Comparison of ENCODE assay signal across 8 cellular contexts in the genomic region with DNA sequence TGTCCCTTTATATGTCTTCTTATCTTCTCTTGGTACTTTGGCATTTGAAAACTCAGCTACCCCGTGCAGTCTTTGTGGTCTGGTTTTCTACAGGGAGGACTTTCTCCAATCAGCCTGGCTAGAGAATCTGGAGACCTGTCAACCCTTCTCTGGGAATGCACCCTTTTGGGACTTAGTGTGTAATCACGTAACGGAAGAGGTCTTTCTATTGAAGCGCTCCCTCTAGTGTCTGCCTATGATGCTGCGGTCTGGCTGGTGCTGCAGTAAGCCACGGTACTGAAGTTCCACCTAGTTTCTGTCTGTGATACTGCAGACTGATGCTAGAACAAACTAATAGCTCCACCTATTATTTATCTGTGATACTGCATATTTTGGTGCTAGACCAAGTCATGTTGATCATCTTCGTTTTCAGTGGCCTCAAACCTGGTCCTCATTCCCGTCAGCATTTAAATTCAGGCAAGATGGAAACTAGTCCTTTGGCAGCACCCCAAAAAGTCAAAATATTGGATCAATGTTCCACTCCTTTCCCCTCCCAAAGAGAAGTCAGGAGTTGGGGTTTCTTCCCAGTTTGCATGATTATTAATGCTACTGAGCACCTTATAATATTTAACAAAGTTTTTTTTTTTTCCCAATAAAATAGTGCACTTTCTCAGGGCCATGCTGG. TPM values are rescaled to one million over a fixed set of nuclear protein-coding genes. Genes with fewer than 3 reads are reported as not detected.
DNase-seq lines count a peak whose midpoint lies in the region; ATAC-seq, FAIRE-seq and TF ChIP-seq lines count a peak whose summit lies in the region.

No MANE protein-coding gene starts in this region.

- H3K9me3 Mint-ChIP-seq in activated naive CD4-positive, alpha-beta T cell treated with anti-CD3 and anti-CD28 coated beads, Interleukin-2, amount 10 ng/mL, durations not matched to agents 7 days and 5 days, result peaks cover 1% of the 10 kb centered on the region

- H3K27ac ChIP-seq in SK-N-SH (ENCODE audit: low read depth in 2 of 2, low read length in 1 of 2) (no peak overlapping the region), prostate gland (no peak overlapping the region), ovary (no peak overlapping the region)

- TF ChIP-seq CTCF in SK-N-SH (IDR thresholded peaks at IDR 0.05) (peak; percentile 97), prostate gland (IDR thresholded peaks at IDR 0.05) (peak in 3 of 4 experiments; percentile 68 to 97 (median 90)), ovary (IDR thresholded peaks at IDR 0.05) (no peak)

- H3K36me3 ChIP-seq in SK-N-SH (replicated peaks in 1 of 2; ENCODE audit: control insufficient read depth in 1 of 2, insufficient read depth in 2 of 2, low read length in 1 of 2) (no peaks in the 10 kb centered on the region), prostate gland (no peaks in the 10 kb centered on the region), ovary (no peaks in the 10 kb centered on the region)

- TF ChIP-seq EP300 in SK-N-SH (IDR thresholded peaks at IDR 0.05; ENCODE audit: borderline replicate concordance in 1 of 2, low read depth in 1 of 2, low read length in 1 of 2), result no peak
- no peak for TF ChIP-seq EP300 in ovary (IDR thresholded peaks at IDR 0.05)

- H3K9ac ChIP-seq in SK-N-SH, result no peak overlapping the region

- H3K4me2 ChIP-seq in SK-N-SH, result no peak overlapping the region

- H3K27me3 ChIP-seq in SK-N-SH (ENCODE audit: insufficient read depth) (peaks cover 13% of the 10 kb centered on the region; the same call in 1 of the 2 replicates), prostate gland (replicated peaks; ENCODE audit: insufficient read depth) (no peaks in the 10 kb centered on the region), ovary (no peaks in the 10 kb centered on the region)

- peaks cover 7% of the 10 kb centered on the region for H3K4me1 Mint-ChIP-seq in activated naive CD4-positive, alpha-beta T cell treated with anti-CD3 and anti-CD28 coated beads, Interleukin-2, amount 10 ng/mL, durations not matched to agents 7 days and 5 days

- POLR2A ChIA-PET in SK-N-SH (lab: Yijun Ruan, JAX), result no interaction called here

- H3K4me3 Mint-ChIP-seq in activated naive CD4-positive, alpha-beta T cell treated with anti-CD3 and anti-CD28 coated beads, Interleukin-2, amount 10 ng/mL, durations not matched to agents 7 days and 5 days, result no peak overlapping the region

- H3K36me3 Mint-ChIP-seq in activated naive CD4-positive, alpha-beta T cell treated with anti-CD3 and anti-CD28 coated beads, Interleukin-2, amount 10 ng/mL, durations not matched to agents 7 days and 5 days, result no peaks in the 10 kb centered on the region

- H3F3A ChIP-seq in SK-N-SH (replicated peaks; ENCODE audit: insufficient read depth), result no peaks in the 10 kb centered on the region

- intact Hi-C loops in head of caudate nucleus (cut with DNase I), result no loop called here
- intact Hi-C loops in prostate gland (cut with DNase I), result no loop called here
- intact Hi-C loops in ovary (cut with DNase I), result no loop called here

- H2AFZ ChIP-seq in SK-N-SH (ENCODE audit: low read depth), result no peak overlapping the region

- peak; percentile 89 for FAIRE-seq in GM12891 (lab: Jason Lieb, UNC)

- DNase-seq in GM12891 (ENCODE audit: insufficient read length, low spot score) (peak; percentile 41), NCI-H1105 (lab: John Stamatoyannopoulos, UW) (peak; percentile 77), SK-N-SH (peak; percentile 67), head of caudate nucleus (peak; percentile 42 to 89 (median 72)), prostate gland (ENCODE audit: low spot score) (peak; percentile 71), ovary (no peak)
- peak; percentile 85 for DNase-seq in activated naive CD4-positive, alpha-beta T cell treated with anti-CD3 and anti-CD28 coated beads, Interleukin-2, amount 10 ng/mL, durations not matched to agents 7 days and 5 days

- TF ChIP-seq POLR2A in GM12891 (IDR thresholded peaks at IDR 0.05; ENCODE audit: low read depth, low read length) (no peak), prostate gland (IDR thresholded peaks at IDR 0.05) (no peak), ovary (IDR thresholded peaks at IDR 0.05) (no peak)

- WGBS in SK-N-SH (ENCODE audit: low lambda C conversion rate), result 2% methylated on average over 8 of the region's 8 CpGs
- WGBS in prostate gland, result 3% methylated on average over 8 of the region's 8 CpGs
- WGBS in ovary, 3 donors, result 2 to 4% (median 2%) methylated on average over 8 of the region's 8 CpGs

- H3K4me1 ChIP-seq in SK-N-SH (ENCODE audit: control insufficient read depth in 1 of 2, insufficient read depth in 2 of 2, low read depth in 1 of 2, low read length in 1 of 2), result no peaks in the 10 kb centered on the region
- H3K4me1 ChIP-seq in prostate gland (replicated peaks), result no peaks in the 10 kb centered on the region
- H3K4me1 ChIP-seq in ovary (ENCODE audit: insufficient read depth), result no peaks in the 10 kb centered on the region

- peaks cover 57% of the 10 kb centered on the region for H3K27me3 Mint-ChIP-seq in activated naive CD4-positive, alpha-beta T cell treated with anti-CD3 and anti-CD28 coated beads, Interleukin-2, amount 10 ng/mL, durations not matched to agents 7 days and 5 days

- no peaks in the 10 kb centered on the region for H3K79me2 ChIP-seq in SK-N-SH (ENCODE audit: insufficient read depth)

- CTCF ChIA-PET in SK-N-SH (lab: Yijun Ruan, JAX), result interaction anchor here (0.6 to 3.8 kb wide), 36 partner anchors 8 to 298 kb away, joined by 3 to 31 read pairs (median 4); a partner anchor contains a TSS
- CTCF ChIA-PET in activated naive CD4-positive, alpha-beta T cell treated with anti-CD3 and anti-CD28 coated beads, Interleukin-2, amount 10 ng/mL, durations not matched to agents 7 days and 5 days (lab: Charles Lee), result interaction anchor here (0.5 to 8.9 kb wide), 53 partner anchors 9 to 547 kb away, joined by 3 to 76 read pairs (median 3); a partner anchor contains a TSS

- no peaks in the 10 kb centered on the region for H4K20me1 ChIP-seq in SK-N-SH (ENCODE audit: insufficient read depth)

- peak; percentile 76 for TF ChIP-seq RAD21 in SK-N-SH (IDR thresholded peaks at IDR 0.05; ENCODE audit: low read length)

- H3K27ac Mint-ChIP-seq in activated naive CD4-positive, alpha-beta T cell treated with anti-CD3 and anti-CD28 coated beads, Interleukin-2, amount 10 ng/mL, durations not matched to agents 7 days and 5 days, result no peak overlapping the region

- no peaks in the 10 kb centered on the region for H3K9me3 ChIP-seq in SK-N-SH
- H3K9me3 ChIP-seq in prostate gland, result no peaks in the 10 kb centered on the region
- no peaks in the 10 kb centered on the region for H3K9me3 ChIP-seq in ovary

- no peaks in the 10 kb centered on the region for H3K9me2 ChIP-seq in SK-N-SH

- ATAC-seq in HG02759 (IDR thresholded peaks at IDR 0.05; ENCODE audit: unreplicated experiment), result peak; percentile 91

- peak overlapping the region in 1 of 2 experiments; percentile 32; a peak in 1 of 4 replicates for H3K4me3 ChIP-seq in SK-N-SH (ENCODE audit: low read depth in 2 of 2, low read length in 1 of 2)
- H3K4me3 ChIP-seq in prostate gland, result no peak overlapping the region
- no peak overlapping the region for H3K4me3 ChIP-seq in ovary

TF ChIP-seq in GM12891, 5 proteins besides CTCF, POLR2A, EP300 and RAD21:
- TF ChIP-seq SPI1 (IDR thresholded peaks at IDR 0.05; ENCODE audit: low read depth, low read length), result no peak
- TF ChIP-seq TAF1 (IDR thresholded peaks at IDR 0.05; ENCODE audit: low read depth, low read length), result no peak
- no peak for TF ChIP-seq POLR2AphosphoS5 (IDR thresholded peaks at IDR 0.05; ENCODE audit: low read depth, low read length)
- no peak for TF ChIP-seq PAX5 (IDR thresholded peaks at IDR 0.05; ENCODE audit: insufficient read depth, low read length, severe bottlenecking)
- TF ChIP-seq POU2F2 (IDR thresholded peaks at IDR 0.05; ENCODE audit: low read depth, low read length), result no peak

TF ChIP-seq in SK-N-SH, 30 proteins besides CTCF, POLR2A, EP300 and RAD21:
- TF ChIP-seq ELF1 (IDR thresholded peaks at IDR 0.05), result no peak
- TF ChIP-seq NRF1 (IDR thresholded peaks at IDR 0.05; ENCODE audit: low read depth, low read length), result no peak
- 0 out of 2 replicates have a peak, but pooled peaks have one; percentile 55 for TF ChIP-seq RFX5 (IDR thresholded peaks at IDR 0.05; ENCODE audit: low read length)
- TF ChIP-seq SMC3 (IDR thresholded peaks at IDR 0.05; ENCODE audit: low read depth, low read length), result peak; percentile 73

RNA-seq across cellular contexts. Expression of a gene that starts 12.5 kb away (rescaled TPM):
- polyA plus RNA-seq in GM12891 (2012; ENCODE audit: low read depth, missing spikeins), result not detected
- polyA plus RNA-seq in SK-N-SH (2012; rRNA removed) (not detected in 2 replicates), ovary (1 to 10 TPM in 1 of 2 donors, under 1 TPM in 1; 0.98 to 1.4 TPM)
- polyA plus RNA-seq in SK-N-SH (2012; cell fraction: cytosol; rRNA removed), result not detected in 2 replicates
- not detected in 2 replicates for polyA plus RNA-seq in SK-N-SH (2012; cell fraction: nucleus; rRNA removed)
- total RNA-seq in prostate gland (1 to 10 TPM in 1 of 2 donors, under 1 TPM in 1; 0.36 to 3.2 TPM), ovary (1 to 10 TPM in 6 of 7 donors, under 1 TPM in 1; 0.88 to 3.8 (median 1.7) TPM)

RNA-seq across cellular contexts. Expression of a gene that starts 37.0 kb away (rescaled TPM):
- 37.4 TPM for polyA plus RNA-seq in GM12891 (2012; ENCODE audit: low read depth, missing spikeins)
- polyA plus RNA-seq in SK-N-SH (2012; rRNA removed) (30.6 and 45.9 TPM in 2 replicates), ovary (100 to 1,000 TPM in 1 of 2 donors, 10 to 100 TPM in 1; 45.6 to 105 TPM)
- polyA plus RNA-seq in SK-N-SH (2012; cell fraction: cytosol; rRNA removed), result 47.4 and 48.2 TPM in 2 replicates
- polyA plus RNA-seq in SK-N-SH (2012; cell fraction: nucleus; rRNA removed), result 54.6 and 60.7 TPM in 2 replicates
- total RNA-seq in prostate gland (10 to 100 TPM; 43.0 to 54.5 TPM), ovary (10 to 100 TPM; 23.4 to 79.6 (median 63.2) TPM)

RNA-seq across cellular contexts. Expression of a gene that starts 53.8 kb away (rescaled TPM):
- not detected for polyA plus RNA-seq in GM12891 (2012; ENCODE audit: low read depth, missing spikeins)
- polyA plus RNA-seq in SK-N-SH (2012; rRNA removed), result not detected in 2 replicates
- polyA plus RNA-seq in SK-N-SH (2012; cell fraction: cytosol; rRNA removed), result not detected in 2 replicates
- polyA plus RNA-seq in SK-N-SH (2012; cell fraction: nucleus; rRNA removed), result not detected in 2 replicates
- 1 to 10 TPM in 1 of 2 donors, not detected in 1; 1.9 TPM for total RNA-seq in prostate gland
- not detected for total RNA-seq in ovary
- not detected for polyA plus RNA-seq in ovary

Comparison
In these comparisons a context has a peak if more than half of its experiments do, and no peak if none do; other contexts are left out.
1. DNase-seq: peak in GM12891 (single experiment), NCI-H1105 (single experiment), SK-N-SH (single experiment), activated naive CD4-positive, alpha-beta T cell treated with anti-CD3 and anti-CD28 coated beads, Interleukin-2, amount 10 ng/mL, durations not matched to agents 7 days and 5 days (single experiment), head of caudate nucleus (42 of 42) and prostate gland (single experiment); none in ovary (0 of 5).
2. CTCF ChIP-seq: peak in SK-N-SH (single experiment) and prostate gland (3 of 4); none in ovary (0 of 3).